Comparison of ENCODE assay signal across 13 cellular contexts in genomic region chr1:223621312-223621734, GRCh38. TPM values are rescaled to one million over a fixed set of nuclear protein-coding genes. Genes with fewer than 3 reads are reported as not detected.
DNase-seq lines count a peak whose midpoint lies in the region; ATAC-seq and TF ChIP-seq lines count a peak whose summit lies in the region.
"Had no signal": no experiment of that assay in that cellular context is flagged by ENCODE, and none has a peak within 500 bp of the region (broad histone marks: within the 10 kb centered on the region; RNA-seq: fewer than 3 reads in every experiment).

No MANE protein-coding gene starts in this region.

- 88 to 93% (median 90%) methylated on average over 10 of the region's 10 CpGs for WGBS in heart left ventricle, 4 donors

- ATAC-seq in activated CD4-positive, alpha-beta T cell treated with anti-CD3 and anti-CD28 coated beads for 36 hours: peak; percentile 47
- ATAC-seq in HG02610 (IDR thresholded peaks at IDR 0.05; ENCODE audit: unreplicated experiment): peak; percentile 89
- peak; percentile 53 for ATAC-seq in sciatic nerve
- no peak for ATAC-seq in heart left ventricle
- ATAC-seq: activated CD8-positive, alpha-beta T cell treated with anti-CD3 and anti-CD28 coated beads, Interleukin-2, amount 10 ng/mL, durations not matched to agents 7 days and 5 days; Panc1 had no signal

- DNase-seq in activated CD4-positive, alpha-beta T cell treated with anti-CD3 and anti-CD28 coated beads for 36 hours: peak; percentile 23
- DNase-seq in activated CD4-positive, alpha-beta T cell treated with anti-CD3 and anti-CD28 coated beads for 1 hour: no peak
- DNase-seq in HuH-7 (ENCODE audit: low spot score) (peak; percentile 34), sciatic nerve (ENCODE audit: low spot score) (no peak), HuH-7.5 (ENCODE audit: low spot score) (no peak), heart left ventricle (no peak), DMS79 (lab: John Stamatoyannopoulos, UW) (no peak)
- DNase-seq: activated CD8-positive, alpha-beta T cell treated with anti-CD3 and anti-CD28 coated beads, Interleukin-2, amount 10 ng/mL, durations not matched to agents 7 days and 5 days; IMR-90; stimulated activated CD4-positive, alpha-beta T cell treated with anti-CD3 and anti-CD28 coated beads, Interleukin-4, amount 100 ng/mL, for 24 hours had no signal

- POLR2A ChIA-PET in activated CD4-positive, alpha-beta T cell treated with anti-CD3 and anti-CD28 coated beads for 36 hours (lab: Charles Lee): no interaction called here

- no peaks in the 10 kb centered on the region for H3K27me3 ChIP-seq in heart left ventricle

- H3K4me3 Mint-ChIP-seq in activated CD4-positive, alpha-beta T cell treated with anti-CD3 and anti-CD28 coated beads for 36 hours: no peak overlapping the region
- H3K4me3 Mint-ChIP-seq: activated CD8-positive, alpha-beta T cell treated with anti-CD3 and anti-CD28 coated beads, Interleukin-2, amount 10 ng/mL, durations not matched to agents 7 days and 5 days had no signal

- H3K27ac Mint-ChIP-seq in activated CD4-positive, alpha-beta T cell treated with anti-CD3 and anti-CD28 coated beads for 36 hours: no peak overlapping the region
- H3K27ac Mint-ChIP-seq: activated CD8-positive, alpha-beta T cell treated with anti-CD3 and anti-CD28 coated beads, Interleukin-2, amount 10 ng/mL, durations not matched to agents 7 days and 5 days had no signal

- intact Hi-C loops in activated CD4-positive, alpha-beta T cell treated with anti-CD3 and anti-CD28 coated beads for 36 hours (cut with DNase I, micrococcal nuclease): no loop called here
- intact Hi-C loops in sciatic nerve (cut with DNase I) (no loop called here), heart left ventricle (cut with DNase I) (no loop called here)

- TF ChIP-seq CTCF in heart left ventricle (IDR thresholded peaks at IDR 0.05): no peak

- no peaks in the 10 kb centered on the region for H3K9me3 Mint-ChIP-seq in activated CD4-positive, alpha-beta T cell treated with anti-CD3 and anti-CD28 coated beads for 36 hours (ENCODE audit: low read depth)

- H3K27ac ChIP-seq in heart left ventricle: peak overlapping the region in 1 of 12 donors; percentile 42
- H3K27ac ChIP-seq: 22Rv1 had no signal

- CTCF ChIA-PET in activated CD4-positive, alpha-beta T cell treated with anti-CD3 and anti-CD28 coated beads for 36 hours (lab: Charles Lee): interaction anchor here (1.4 kb wide), 1 partner anchor 10 kb away, joined by 4 read pairs; no protein-coding TSS in a partner anchor

- H3K36me3 ChIP-seq in heart left ventricle: no peaks in the 10 kb centered on the region

- no peaks in the 10 kb centered on the region for H3K27me3 Mint-ChIP-seq in activated CD4-positive, alpha-beta T cell treated with anti-CD3 and anti-CD28 coated beads for 36 hours

- H3K4me1 ChIP-seq in heart left ventricle: peaks cover 0 to 5% (median 0%) of the 10 kb centered on the region in 12 donors

- no peak for TF ChIP-seq POLR2A in heart left ventricle (IDR thresholded peaks at IDR 0.05)

- no peak overlapping the region for H3K4me3 ChIP-seq in heart left ventricle

- H3K4me1 Mint-ChIP-seq in activated CD4-positive, alpha-beta T cell treated with anti-CD3 and anti-CD28 coated beads for 36 hours: no peaks in the 10 kb centered on the region

- no peaks in the 10 kb centered on the region for H3K9me3 ChIP-seq in heart left ventricle

- no peaks in the 10 kb centered on the region for H3K36me3 Mint-ChIP-seq in activated CD4-positive, alpha-beta T cell treated with anti-CD3 and anti-CD28 coated beads for 36 hours (ENCODE audit: low read depth)

RNA-seq across cellular contexts. Expression of gene CAPN8, which starts 44.2 kb away (rescaled TPM):
- total RNA-seq in activated CD4-positive, alpha-beta T cell treated with anti-CD3 and anti-CD28 coated beads for 36 hours: not detected
- not detected for total RNA-seq in sciatic nerve
- not detected for total RNA-seq in heart left ventricle
- polyA plus RNA-seq in heart left ventricle: not detected
- total RNA-seq: IMR-90 had no signal
- polyA plus RNA-seq: IMR-90 had no signal

Comparison
In these comparisons a context has a peak if more than half of its experiments do, and no peak if none do; other contexts are left out.
1. DNase-seq: peak in activated CD4-positive, alpha-beta T cell treated with anti-CD3 and anti-CD28 coated beads for 36 hours (single experiment) and HuH-7 (single experiment); none in activated CD4-positive, alpha-beta T cell treated with anti-CD3 and anti-CD28 coated beads for 1 hour (single experiment), sciatic nerve (single experiment), HuH-7.5 (single experiment), heart left ventricle (0 of 5) and DMS79 (single experiment).
2. ATAC-seq: peak in activated CD4-positive, alpha-beta T cell treated with anti-CD3 and anti-CD28 coated beads for 36 hours (single experiment), HG02610 (single experiment) and sciatic nerve (single experiment); none in heart left ventricle (0 of 4).